In genomic region chr16:28364268-28365173, GRCh38 we compare ENCODE assay signal across 7 cellular contexts. TPM values are rescaled to one million over a fixed set of nuclear protein-coding genes. Genes with fewer than 3 reads are reported as not detected.
DNase-seq lines count a peak whose midpoint lies in the region; ATAC-seq and TF ChIP-seq lines count a peak whose summit lies in the region.
"Not testable (repeated sequence)": the region's sequence is repeated elsewhere in the genome, so short reads cannot be mapped to it uniquely, and the experiment has no call there.

No MANE protein-coding gene starts in this region.

- H3K27ac ChIP-seq in foreskin keratinocyte: not testable (repeated sequence)

- H3K27ac Mint-ChIP-seq in activated CD8-positive, alpha-beta memory T cell treated with anti-CD3 and anti-CD28 coated beads, Interleukin-2, amount 10 ng/mL, durations not matched to agents 7 days and 5 days; neural crest cell (ENCODE audit: unreplicated experiment): not testable (repeated sequence)

- H3K4me1 ChIP-seq in foreskin keratinocyte: not testable (repeated sequence)

- H3K4me3 Mint-ChIP-seq in activated CD8-positive, alpha-beta memory T cell treated with anti-CD3 and anti-CD28 coated beads, Interleukin-2, amount 10 ng/mL, durations not matched to agents 7 days and 5 days; neural crest cell: not testable (repeated sequence)

- H3K27me3 ChIP-seq in foreskin keratinocyte: not testable (repeated sequence)

- H3K27me3 Mint-ChIP-seq in activated CD8-positive, alpha-beta memory T cell treated with anti-CD3 and anti-CD28 coated beads, Interleukin-2, amount 10 ng/mL, durations not matched to agents 7 days and 5 days; neural crest cell (ENCODE audit: low read depth): not testable (repeated sequence)

- CTCF ChIA-PET in activated CD8-positive, alpha-beta memory T cell treated with anti-CD3 and anti-CD28 coated beads, Interleukin-2, amount 10 ng/mL, durations not matched to agents 7 days and 5 days (lab: Charles Lee): not testable (repeated sequence)

- H3K4me1 Mint-ChIP-seq in activated CD8-positive, alpha-beta memory T cell treated with anti-CD3 and anti-CD28 coated beads, Interleukin-2, amount 10 ng/mL, durations not matched to agents 7 days and 5 days; neural crest cell: not testable (repeated sequence)

- DNase-seq in activated CD8-positive, alpha-beta memory T cell treated with anti-CD3 and anti-CD28 coated beads, Interleukin-2, amount 10 ng/mL, durations not matched to agents 7 days and 5 days; foreskin keratinocyte; neural crest cell (ENCODE audit: low read depth, low spot score): not testable (repeated sequence)

- H3K9me3 Mint-ChIP-seq in activated CD8-positive, alpha-beta memory T cell treated with anti-CD3 and anti-CD28 coated beads, Interleukin-2, amount 10 ng/mL, durations not matched to agents 7 days and 5 days (ENCODE audit: low read depth); neural crest cell: not testable (repeated sequence)

- not testable (repeated sequence) for H3K36me3 Mint-ChIP-seq in activated CD8-positive, alpha-beta memory T cell treated with anti-CD3 and anti-CD28 coated beads, Interleukin-2, amount 10 ng/mL, durations not matched to agents 7 days and 5 days; neural crest cell (ENCODE audit: low read depth)

- TF ChIP-seq CTCF in foreskin keratinocyte (conservative IDR thresholded peaks at IDR 0.05): not testable (repeated sequence)
- TF ChIP-seq CTCF in neural crest cell (conservative IDR thresholded peaks at IDR 0.05): peak; percentile 32

- ATAC-seq in GM18868 (IDR thresholded peaks at IDR 0.05; ENCODE audit: unreplicated experiment) (peak; percentile 90), GM21526 (IDR thresholded peaks at IDR 0.05; ENCODE audit: low FRiP score, unreplicated experiment) (peak; percentile 86), HG02885 (IDR thresholded peaks at IDR 0.05; ENCODE audit: poor library complexity, unreplicated experiment) (peak; percentile 91), HG03520 (IDR thresholded peaks at IDR 0.05; ENCODE audit: unreplicated experiment) (peak; percentile 91), foreskin keratinocyte (peak; percentile 96)
- ATAC-seq in activated CD8-positive, alpha-beta memory T cell treated with anti-CD3 and anti-CD28 coated beads, Interleukin-2, amount 10 ng/mL, durations not matched to agents 7 days and 5 days: peak; percentile 97

RNA-seq across cellular contexts. Expression of gene NPIPB6, which starts 1.2 kb away (rescaled TPM):
- 1 to 10 TPM; 2.0 to 4.6 TPM for total RNA-seq in activated CD8-positive, alpha-beta memory T cell treated with anti-CD3 and anti-CD28 coated beads, Interleukin-2, amount 10 ng/mL, durations not matched to agents 7 days and 5 days
- 0.21 and 0.58 TPM in 2 replicates for total RNA-seq in foreskin keratinocyte
- polyA plus RNA-seq in foreskin keratinocyte: 0.09 and 0.12 TPM in 2 replicates
- total RNA-seq in neural crest cell: 1.5 and 3.2 TPM in 2 replicates

RNA-seq across cellular contexts. Expression of gene EIF3CL, which starts 39.1 kb away (rescaled TPM):
- total RNA-seq in activated CD8-positive, alpha-beta memory T cell treated with anti-CD3 and anti-CD28 coated beads, Interleukin-2, amount 10 ng/mL, durations not matched to agents 7 days and 5 days: 10 to 100 TPM; 58.1 to 69.0 TPM
- total RNA-seq in foreskin keratinocyte: 125 and 127 TPM in 2 replicates
- polyA plus RNA-seq in foreskin keratinocyte: 63.0 and 73.8 TPM in 2 replicates
- total RNA-seq in neural crest cell: 91.7 and 119 TPM in 2 replicates
